ENCODE assay signal across 2 cellular contexts in genomic region chr19:9348671-9349070, GRCh38.
TF ChIP-seq lines count a peak whose summit lies in the region.

No MANE protein-coding gene starts in this region.

TF ChIP-seq in liver, 16 proteins besides CTCF, POLR2A, EP300 and RAD21:
- no peak for TF ChIP-seq TAF1 (conservative IDR thresholded peaks at IDR 0.05)
- TF ChIP-seq MAX (IDR thresholded peaks at IDR 0.05), result no peak
- TF ChIP-seq HNF4G (IDR thresholded peaks at IDR 0.05), result no peak
- no peak for TF ChIP-seq NR2F2 (IDR thresholded peaks at IDR 0.05)

TF ChIP-seq in HepG2, 621 proteins besides CTCF, POLR2A, EP300 and RAD21:
- no peak for TF ChIP-seq SNAPC5 (CRISPR knock-in tag; IDR thresholded peaks at IDR 0.05; ENCODE audit: borderline replicate concordance)
- TF ChIP-seq ZKSCAN8 (CRISPR knock-in tag; IDR thresholded peaks at IDR 0.05; ENCODE audit: borderline replicate concordance), result no peak
- TF ChIP-seq NAIF1 (CRISPR knock-in tag; IDR thresholded peaks at IDR 0.05; ENCODE audit: borderline replicate concordance), result no peak
- no peak for TF ChIP-seq SETDB1 (CRISPR knock-in tag; IDR thresholded peaks at IDR 0.05; ENCODE audit: borderline replicate concordance)
- TF ChIP-seq MAX (IDR thresholded peaks at IDR 0.05), result no peak
